Comparison of ENCODE assay signal across 1 cellular context in genomic region chr11:57752954-57753353, GRCh38.
TF ChIP-seq lines count a peak whose summit lies in the region.

No MANE protein-coding gene starts in this region.

TF ChIP-seq in K562, 482 proteins besides CTCF, POLR2A, EP300 and RAD21:
- TF ChIP-seq GMEB1 (CRISPR knock-in tag; IDR thresholded peaks at IDR 0.05) = no peak
- no peak for TF ChIP-seq RBM15 (IDR thresholded peaks at IDR 0.05; ENCODE audit: insufficient read depth, low read length)
- TF ChIP-seq ZBTB33 (CRISPR knock-in tag; IDR thresholded peaks at IDR 0.05) = peak; percentile 75
- no peak for TF ChIP-seq STAT5B (CRISPR knock-in tag; IDR thresholded peaks at IDR 0.05)
- peak; percentile 59 for TF ChIP-seq POLR2G (IDR thresholded peaks at IDR 0.05; ENCODE audit: low read depth, low read length)
- no peak for TF ChIP-seq ATF4 (CRISPR knock-in tag; IDR thresholded peaks at IDR 0.05)
- no peak for TF ChIP-seq ZNF263 (CRISPR knock-in tag; IDR thresholded peaks at IDR 0.05; ENCODE audit: borderline replicate concordance)
